1 cellular context compared by ENCODE assay signal in the genomic region with DNA sequence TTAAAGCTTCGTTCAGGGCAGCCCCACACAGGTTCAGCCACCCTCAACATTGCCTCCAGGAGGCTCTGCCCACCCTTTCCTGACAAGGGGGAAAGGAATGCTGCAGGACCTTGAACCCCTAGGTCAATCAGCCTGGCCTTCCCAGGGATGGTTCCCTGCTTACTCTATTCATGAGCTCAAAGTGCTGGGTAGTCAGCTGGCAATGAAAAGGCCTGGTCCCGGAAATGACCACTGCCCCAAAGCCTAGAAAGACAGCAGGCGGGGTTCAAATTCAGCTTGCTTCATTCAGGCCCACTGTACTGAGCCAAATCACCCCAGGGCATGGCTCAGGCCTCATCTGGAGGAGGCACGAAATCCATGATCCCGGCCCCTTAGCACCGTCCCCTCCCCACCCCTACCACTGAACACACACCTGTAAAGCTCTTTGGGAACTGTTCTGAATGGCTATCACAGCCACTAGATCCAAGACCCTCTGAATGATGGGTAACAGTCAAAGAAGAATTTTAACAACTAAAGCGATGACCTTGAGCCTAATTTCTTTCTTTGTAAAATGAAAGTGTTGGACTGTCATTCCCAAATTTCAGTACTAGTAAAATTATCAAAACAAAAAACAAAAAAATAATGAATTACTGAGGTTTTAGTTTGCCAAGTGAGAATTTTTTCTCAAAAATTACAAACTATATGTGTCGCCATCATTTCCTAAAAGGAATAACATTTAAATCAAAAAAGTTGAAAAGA.
TF ChIP-seq lines count a peak whose summit lies in the region.

No MANE protein-coding gene starts in this region.

TF ChIP-seq in GM12878, 131 proteins besides CTCF, POLR2A, EP300 and RAD21:
- TF ChIP-seq, protein P1, sequence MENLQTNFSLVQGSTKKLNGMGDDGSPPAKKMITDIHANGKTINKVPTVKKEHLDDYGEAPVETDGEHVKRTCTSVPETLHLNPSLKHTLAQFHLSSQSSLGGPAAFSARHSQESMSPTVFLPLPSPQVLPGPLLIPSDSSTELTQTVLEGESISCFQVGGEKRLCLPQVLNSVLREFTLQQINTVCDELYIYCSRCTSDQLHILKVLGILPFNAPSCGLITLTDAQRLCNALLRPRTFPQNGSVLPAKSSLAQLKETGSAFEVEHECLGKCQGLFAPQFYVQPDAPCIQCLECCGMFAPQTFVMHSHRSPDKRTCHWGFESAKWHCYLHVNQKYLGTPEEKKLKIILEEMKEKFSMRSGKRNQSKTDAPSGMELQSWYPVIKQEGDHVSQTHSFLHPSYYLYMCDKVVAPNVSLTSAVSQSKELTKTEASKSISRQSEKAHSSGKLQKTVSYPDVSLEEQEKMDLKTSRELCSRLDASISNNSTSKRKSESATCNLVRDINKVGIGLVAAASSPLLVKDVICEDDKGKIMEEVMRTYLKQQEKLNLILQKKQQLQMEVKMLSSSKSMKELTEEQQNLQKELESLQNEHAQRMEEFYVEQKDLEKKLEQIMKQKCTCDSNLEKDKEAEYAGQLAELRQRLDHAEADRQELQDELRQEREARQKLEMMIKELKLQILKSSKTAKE (IDR thresholded peaks at IDR 0.05; ENCODE audit: low read depth, poor library complexity, severe bottlenecking) = no peak
- no peak for TF ChIP-seq JUND (IDR thresholded peaks at IDR 0.05; ENCODE audit: low read depth, low read length)
- TF ChIP-seq CREB1 (IDR thresholded peaks at IDR 0.05; ENCODE audit: low read depth) = no peak
- no peak for TF ChIP-seq ZNF384 (IDR thresholded peaks at IDR 0.05; ENCODE audit: borderline replicate concordance, low read depth, low read length)
- no peak for TF ChIP-seq CHD4 (IDR thresholded peaks at IDR 0.05)
- TF ChIP-seq MTA3 (IDR thresholded peaks at IDR 0.05; ENCODE audit: borderline replicate concordance, low read length) = no peak
- TF ChIP-seq SMARCA5 (IDR thresholded peaks at IDR 0.05) = no peak
- no peak for TF ChIP-seq SMC3 (IDR thresholded peaks at IDR 0.05; ENCODE audit: borderline replicate concordance, low read length)
